24 cellular contexts compared by ENCODE assay signal in the genomic region with DNA sequence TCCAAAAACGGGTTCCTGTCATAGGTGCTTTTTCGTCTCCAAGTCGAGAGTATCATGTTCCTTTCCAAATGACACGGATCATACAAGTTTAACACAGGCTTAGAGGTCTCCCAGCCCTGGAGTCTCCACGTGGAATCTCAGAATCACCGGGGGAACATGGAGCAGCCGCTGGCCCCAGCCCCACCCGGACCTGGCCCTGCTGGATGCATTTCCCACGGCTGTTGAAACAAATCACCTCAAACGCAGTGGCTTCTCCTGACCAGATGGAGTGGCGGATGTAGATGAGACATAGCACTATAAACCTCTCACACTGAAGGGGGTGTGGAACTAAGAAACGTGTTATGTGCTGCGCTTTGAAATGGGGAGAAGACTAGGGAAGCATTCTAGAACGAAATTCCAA.
"Had no signal": no experiment of that assay in that cellular context is flagged by ENCODE, and none has a peak within 500 bp of the region (broad histone marks: within the 10 kb centered on the region; RNA-seq: fewer than 3 reads in every experiment).

No MANE protein-coding gene starts in this region.

- H3K36me3 Mint-ChIP-seq: activated naive CD8-positive, alpha-beta T cell treated with anti-CD3 and anti-CD28 coated beads, Interleukin-2, amount 10 ng/mL, durations not matched to agents 7 days and 5 days; memory B cell; stimulated activated memory B cell treated with anti-CD40 and anti-IgM and Interleukin-4, amounts not matched to agents 10 μg/mL and 1 μg/mL and 100 μg/mL, for 72 hours had no signal

- H3K4me3 ChIP-seq: breast epithelium, coronary artery, smooth muscle cell, stomach, suprapubic skin, tibial nerve, uterus had no signal

- H3K36me3 ChIP-seq: breast epithelium, stomach, suprapubic skin, tibial nerve, uterus had no signal

- H3K4me1 Mint-ChIP-seq: activated CD4-positive, alpha-beta T cell treated with anti-CD3 and anti-CD28 coated beads, Interleukin-2, amount 10 ng/mL, durations not matched to agents 7 days and 5 days; activated naive CD8-positive, alpha-beta T cell treated with anti-CD3 and anti-CD28 coated beads, Interleukin-2, amount 10 ng/mL, durations not matched to agents 7 days and 5 days; central memory CD8-positive, alpha-beta T cell; memory B cell; stimulated activated memory B cell treated with anti-CD40 and anti-IgM and Interleukin-4, amounts not matched to agents 10 μg/mL and 1 μg/mL and 100 μg/mL, for 72 hours had no signal

- H3K27ac ChIP-seq: breast epithelium, coronary artery, epithelial cell of prostate, stomach, suprapubic skin, tibial nerve, uterus had no signal

- H3K27me3 ChIP-seq: uterus had no signal

- H3K4me3 Mint-ChIP-seq: activated CD4-positive, alpha-beta T cell treated with anti-CD3 and anti-CD28 coated beads, Interleukin-2, amount 10 ng/mL, durations not matched to agents 7 days and 5 days; activated naive CD4-positive, alpha-beta T cell treated with anti-CD3 and anti-CD28 coated beads for 36 hours; activated naive CD8-positive, alpha-beta T cell treated with anti-CD3 and anti-CD28 coated beads, Interleukin-2, amount 10 ng/mL, durations not matched to agents 7 days and 5 days; activated T-cell treated with anti-CD3 and anti-CD28 coated beads, Interleukin-2, amount 50 U/mL, for 72 hours; central memory CD8-positive, alpha-beta T cell; memory B cell; neural crest cell; stimulated activated memory B cell treated with anti-CD40 and anti-IgM and Interleukin-4, amounts not matched to agents 10 μg/mL and 1 μg/mL and 100 μg/mL, for 72 hours had no signal

- ATAC-seq: activated T-cell treated with anti-CD3 and anti-CD28 coated beads, Interleukin-2, amount 50 U/mL, for 72 hours; left ventricle myocardium superior; sciatic nerve; stimulated activated memory B cell treated with anti-CD40 and anti-IgM and Interleukin-4, amounts not matched to agents 10 μg/mL and 1 μg/mL and 100 μg/mL, for 72 hours had no signal

- DNase-seq: activated CD4-positive, alpha-beta T cell treated with anti-CD3 and anti-CD28 coated beads, Interleukin-2, amount 10 ng/mL, durations not matched to agents 7 days and 5 days; activated CD4-positive, CD25-positive, alpha-beta regulatory T cell treated with anti-CD3 and anti-CD28 coated beads, Interleukin-2, amount 50 U/mL, for 72 hours; activated effector memory CD4-positive, alpha-beta T cell treated with Interleukin-2 at 50 U/mL for 16 hours; activated naive CD4-positive, alpha-beta T cell treated with anti-CD3 and anti-CD28 coated beads for 36 hours; activated naive CD8-positive, alpha-beta T cell treated with anti-CD3 and anti-CD28 coated beads, Interleukin-2, amount 10 ng/mL, durations not matched to agents 7 days and 5 days; activated T-cell treated with anti-CD3 and anti-CD28 coated beads, Interleukin-2, amount 50 U/mL, for 72 hours; amniotic stem cell; kidney glomerular epithelial cell; left ventricle myocardium superior; occipital lobe; stimulated activated CD4-positive, alpha-beta T cell treated with anti-CD3 and anti-CD28 coated beads, Interleukin-15, amount 100 ng/mL, for 24 hours; stomach had no signal

- H3K9me3 ChIP-seq: breast epithelium, stomach, suprapubic skin, tibial nerve, uterus had no signal

- H3K9me3 Mint-ChIP-seq: activated CD4-positive, alpha-beta T cell treated with anti-CD3 and anti-CD28 coated beads, Interleukin-2, amount 10 ng/mL, durations not matched to agents 7 days and 5 days; activated naive CD4-positive, alpha-beta T cell treated with anti-CD3 and anti-CD28 coated beads for 36 hours; activated naive CD8-positive, alpha-beta T cell treated with anti-CD3 and anti-CD28 coated beads, Interleukin-2, amount 10 ng/mL, durations not matched to agents 7 days and 5 days; central memory CD8-positive, alpha-beta T cell; memory B cell; neural crest cell; stimulated activated memory B cell treated with anti-CD40 and anti-IgM and Interleukin-4, amounts not matched to agents 10 μg/mL and 1 μg/mL and 100 μg/mL, for 72 hours had no signal

- H3K27ac Mint-ChIP-seq: activated CD4-positive, alpha-beta T cell treated with anti-CD3 and anti-CD28 coated beads, Interleukin-2, amount 10 ng/mL, durations not matched to agents 7 days and 5 days; activated naive CD4-positive, alpha-beta T cell treated with anti-CD3 and anti-CD28 coated beads for 36 hours; activated naive CD8-positive, alpha-beta T cell treated with anti-CD3 and anti-CD28 coated beads, Interleukin-2, amount 10 ng/mL, durations not matched to agents 7 days and 5 days; activated T-cell treated with anti-CD3 and anti-CD28 coated beads, Interleukin-2, amount 50 U/mL, for 72 hours; memory B cell; stimulated activated memory B cell treated with anti-CD40 and anti-IgM and Interleukin-4, amounts not matched to agents 10 μg/mL and 1 μg/mL and 100 μg/mL, for 72 hours had no signal
